ENCODE assay signal across 22 cellular contexts in the genomic region with DNA sequence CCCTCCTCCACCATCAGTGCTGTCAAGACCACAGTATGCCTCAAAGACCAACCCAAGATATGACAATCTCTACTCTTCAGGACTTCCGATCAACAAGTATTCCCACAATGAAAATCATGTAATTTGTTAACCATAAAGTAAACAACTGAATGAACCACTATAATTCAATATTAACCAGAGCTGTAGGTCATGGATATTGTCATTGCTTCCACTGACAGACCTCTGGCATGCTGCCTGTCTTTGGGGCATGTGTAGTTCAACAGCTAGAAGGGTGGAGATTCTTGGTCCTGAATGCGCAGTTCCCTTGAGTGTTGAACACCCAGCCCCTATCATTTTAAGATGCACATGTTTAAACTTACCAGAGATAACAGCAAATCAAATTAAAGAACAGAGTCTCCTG.
"Had no signal": no experiment of that assay in that cellular context is flagged by ENCODE, and none has a peak within 500 bp of the region (broad histone marks: within the 10 kb centered on the region; RNA-seq: fewer than 3 reads in every experiment).

No MANE protein-coding gene starts in this region.

- DNase-seq: colonic mucosa; cortex of kidney; effector CD8-positive, alpha-beta T cell; foreskin keratinocyte; heart left ventricle; hypothalamus; immature natural killer cell; islet precursor cell; kidney; kidney glomerular epithelial cell; left cardiac atrium; left lung; left ventricle myocardium superior; lower lobe of right lung; mesenchymal stem cell; mucosa of descending colon; naive thymus-derived CD4-positive, alpha-beta T cell had no signal

- H3K9me3 ChIP-seq: colonic mucosa, esophagus muscularis mucosa, gastroesophageal sphincter, heart left ventricle, left lung, lower lobe of right lung, mucosa of descending colon had no signal

- H3K27me3 ChIP-seq: colonic mucosa, hepatocyte, left lung had no signal

- H3K36me3 ChIP-seq: colonic mucosa, esophagus muscularis mucosa, gastroesophageal sphincter, heart left ventricle, left lung, lower lobe of right lung had no signal

- H3K4me3 ChIP-seq: colonic mucosa, esophagus muscularis mucosa, gastroesophageal sphincter, heart left ventricle, hepatocyte, left lung, lower lobe of right lung, mucosa of descending colon had no signal

- ATAC-seq: foreskin keratinocyte; gastroesophageal sphincter; heart left ventricle; left cardiac atrium; left lung; left ventricle myocardium superior; lower lobe of right lung; mucosa of descending colon; naive thymus-derived CD4-positive, alpha-beta T cell had no signal

- H3K4me1 ChIP-seq: colonic mucosa, esophagus muscularis mucosa, gastroesophageal sphincter, heart left ventricle, left lung, lower lobe of right lung had no signal

- FAIRE-seq: endothelial cell of umbilical vein, frontal cortex, kidney had no signal

- H3K4me2 ChIP-seq: hepatocyte had no signal

- H3K27ac ChIP-seq: colonic mucosa, esophagus muscularis mucosa, foreskin keratinocyte, gastroesophageal sphincter, heart left ventricle, hepatocyte, left lung, lower lobe of right lung had no signal
